ENCODE assay signal across 24 cellular contexts in genomic region chr1:194807530-194808220, GRCh38.
"Had no signal": no experiment of that assay in that cellular context is flagged by ENCODE, and none has a peak within 500 bp of the region (broad histone marks: within the 10 kb centered on the region; RNA-seq: fewer than 3 reads in every experiment).

No MANE protein-coding gene starts in this region.

- FAIRE-seq: endometrium, frontal cortex had no signal

- DNase-seq: cortex of kidney; effector memory CD8-positive, alpha-beta T cell; erythroblast; hypothalamus; immature natural killer cell; islet precursor cell; left ventricle myocardium superior; lower lobe of right lung; naive thymus-derived CD8-positive, alpha-beta T cell; nephron progenitor cell; occipital lobe; ovary; posterior cingulate gyrus; psoas muscle; right cardiac atrium; sigmoid colon; stimulated activated CD4-positive, alpha-beta T cell treated with anti-CD3 and anti-CD28 coated beads, Interleukin-2, amount 100 ng/mL, for 24 hours; stimulated activated CD4-positive, alpha-beta T cell treated with anti-CD3 and anti-CD28 coated beads, Interleukin-4, amount 100 ng/mL, for 24 hours; stimulated activated naive CD4-positive, alpha-beta T cell treated with Interleukin-2 at 50 U/mL for 16 hours; stomach; thyroid gland had no signal

- H3K27ac ChIP-seq: lower lobe of right lung, ovary, psoas muscle, sigmoid colon, stomach, thyroid gland had no signal

- H3K27me3 ChIP-seq: ovary, sigmoid colon, stomach, thyroid gland had no signal

- H3K9me3 ChIP-seq: lower lobe of right lung, ovary, psoas muscle, sigmoid colon, stomach, thyroid gland had no signal

- H3K4me1 ChIP-seq: lower lobe of right lung, psoas muscle, sigmoid colon, stomach had no signal

- ATAC-seq: effector memory CD8-positive, alpha-beta T cell; left ventricle myocardium superior; lower lobe of right lung; naive thymus-derived CD8-positive, alpha-beta T cell; psoas muscle; right cardiac atrium; stimulated activated effector memory CD8-positive, alpha-beta T cell treated with anti-CD3 and anti-CD28 coated beads, Interleukin-12 subunit alpha, Interleukin-12 subunit beta, amount 100 ng/mL, for 72 hours had no signal

- H3K36me3 ChIP-seq: lower lobe of right lung, ovary, sigmoid colon, stomach, thyroid gland had no signal

- H3K4me3 ChIP-seq: lower lobe of right lung, ovary, psoas muscle, sigmoid colon, stomach, thyroid gland had no signal
